ENCODE assay signal across 8 cellular contexts in the genomic region with DNA sequence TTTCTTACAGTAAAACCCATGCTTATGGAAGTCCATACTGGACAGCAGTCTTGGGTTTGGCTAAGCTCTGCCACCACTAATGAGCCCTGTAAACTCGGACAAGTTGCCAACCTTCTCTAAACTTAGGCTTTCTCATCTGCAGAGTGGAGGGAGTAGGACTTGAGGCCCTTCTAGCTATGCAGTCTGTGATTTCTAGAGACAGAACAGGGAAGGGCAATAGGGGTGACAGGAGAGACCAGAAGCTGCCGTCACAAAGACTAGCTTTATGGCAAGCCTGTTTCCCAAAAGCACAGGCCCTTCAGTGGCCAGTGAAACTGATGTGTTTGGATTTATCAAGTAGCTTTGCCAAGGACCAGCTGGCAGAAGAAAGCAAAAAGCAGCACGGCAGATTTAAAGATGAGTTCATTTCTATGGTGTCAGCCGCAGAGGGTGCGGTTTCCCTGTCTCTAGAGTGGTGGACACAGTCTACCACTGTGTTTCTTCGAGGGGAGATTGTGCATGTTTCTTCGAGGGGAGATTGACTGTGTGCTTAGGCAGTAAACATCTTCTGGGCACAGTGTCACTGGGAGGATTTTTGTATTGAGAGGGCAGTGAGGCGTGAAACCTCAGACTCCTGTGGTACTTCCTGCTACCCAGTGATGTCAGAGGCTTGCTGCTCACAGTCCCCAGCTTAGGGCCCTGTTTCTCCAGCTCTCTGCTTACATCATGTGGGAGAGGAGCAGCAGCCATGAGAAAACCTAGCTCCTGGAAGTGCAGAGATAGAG.
DNase-seq lines count a peak whose midpoint lies in the region; ATAC-seq lines count a peak whose summit lies in the region.

No MANE protein-coding gene starts in this region.

- DNase-seq in DMS153 (lab: John Stamatoyannopoulos, UW) (peak; percentile 86), SHP77 (lab: John Stamatoyannopoulos, UW) (peak; percentile 75 to 76), globus pallidus (ENCODE audit: low spot score) (peak; percentile 77), HPDE6-E6E7 (ENCODE audit: extremely low spot score) (no peak)
- DNase-seq in stimulated activated effector memory CD8-positive, alpha-beta T cell treated with anti-CD3 and anti-CD28 coated beads, Interleukin-12 subunit alpha, Interleukin-12 subunit beta, amount 100 ng/mL, for 72 hours (ENCODE audit: low spot score in 2 of 2): no peak
- no peak for DNase-seq in stimulated activated CD4-positive, alpha-beta T cell treated with anti-CD3 and anti-CD28 coated beads, Interleukin-12 subunit alpha, Interleukin-12 subunit beta, amount 100 ng/mL, for 4 hours

- ATAC-seq in GM19351 (IDR thresholded peaks at IDR 0.05; ENCODE audit: unreplicated experiment) (peak; percentile 94), HG03196 (IDR thresholded peaks at IDR 0.05; ENCODE audit: unreplicated experiment) (peak; percentile 99)
- peak; percentile 72 for ATAC-seq in stimulated activated effector memory CD8-positive, alpha-beta T cell treated with anti-CD3 and anti-CD28 coated beads, Interleukin-12 subunit alpha, Interleukin-12 subunit beta, amount 100 ng/mL, for 72 hours

- H3K9me3 Mint-ChIP-seq in stimulated activated effector memory CD8-positive, alpha-beta T cell treated with anti-CD3 and anti-CD28 coated beads, Interleukin-12 subunit alpha, Interleukin-12 subunit beta, amount 100 ng/mL, for 72 hours: no peaks in the 10 kb centered on the region

- peaks cover 7% of the 10 kb centered on the region for H3K4me1 Mint-ChIP-seq in stimulated activated effector memory CD8-positive, alpha-beta T cell treated with anti-CD3 and anti-CD28 coated beads, Interleukin-12 subunit alpha, Interleukin-12 subunit beta, amount 100 ng/mL, for 72 hours

- no peaks in the 10 kb centered on the region for H3K36me3 Mint-ChIP-seq in stimulated activated effector memory CD8-positive, alpha-beta T cell treated with anti-CD3 and anti-CD28 coated beads, Interleukin-12 subunit alpha, Interleukin-12 subunit beta, amount 100 ng/mL, for 72 hours

- no peak overlapping the region for H3K4me3 Mint-ChIP-seq in stimulated activated effector memory CD8-positive, alpha-beta T cell treated with anti-CD3 and anti-CD28 coated beads, Interleukin-12 subunit alpha, Interleukin-12 subunit beta, amount 100 ng/mL, for 72 hours

- H3K27ac Mint-ChIP-seq in stimulated activated effector memory CD8-positive, alpha-beta T cell treated with anti-CD3 and anti-CD28 coated beads, Interleukin-12 subunit alpha, Interleukin-12 subunit beta, amount 100 ng/mL, for 72 hours: no peak overlapping the region

Comparison
In these comparisons a context has a peak if more than half of its experiments do, and no peak if none do; other contexts are left out.
1. DNase-seq: peak in DMS153 (single experiment), SHP77 (2 of 2) and globus pallidus (single experiment); none in stimulated activated effector memory CD8-positive, alpha-beta T cell treated with anti-CD3 and anti-CD28 coated beads, Interleukin-12 subunit alpha, Interleukin-12 subunit beta, amount 100 ng/mL, for 72 hours (0 of 2), HPDE6-E6E7 (single experiment) and stimulated activated CD4-positive, alpha-beta T cell treated with anti-CD3 and anti-CD28 coated beads, Interleukin-12 subunit alpha, Interleukin-12 subunit beta, amount 100 ng/mL, for 4 hours (single experiment).
2. Peak in every context shown above with its lines, with median percentiles within 50 percentile points of each other: ATAC-seq.